Comparison of ENCODE assay signal across 2 cellular contexts in genomic region chr19:7262470-7262869, GRCh38.
TF ChIP-seq lines count a peak whose summit lies in the region.

No MANE protein-coding gene starts in this region.

TF ChIP-seq in WTC11, 78 proteins besides CTCF, POLR2A, EP300 and RAD21:
- TF ChIP-seq ATF2 (CRISPR knock-in tag; IDR thresholded peaks at IDR 0.05; ENCODE audit: borderline replicate concordance, low read depth) (no peak), FOXP1 (CRISPR knock-in tag; IDR thresholded peaks at IDR 0.05; ENCODE audit: borderline replicate concordance) (no peak), PREB (CRISPR knock-in tag; IDR thresholded peaks at IDR 0.05; ENCODE audit: borderline replicate concordance) (no peak), ATF1 (CRISPR knock-in tag; IDR thresholded peaks at IDR 0.05) (no peak), FOXP4 (CRISPR knock-in tag; IDR thresholded peaks at IDR 0.05) (no peak), ZNF317 (CRISPR knock-in tag; IDR thresholded peaks at IDR 0.05; ENCODE audit: borderline replicate concordance, low read depth) (no peak), ZNF512 (CRISPR knock-in tag; IDR thresholded peaks at IDR 0.05; ENCODE audit: borderline replicate concordance) (no peak), ZNF423 (CRISPR knock-in tag; IDR thresholded peaks at IDR 0.05) (no peak), HMGXB4 (CRISPR knock-in tag; IDR thresholded peaks at IDR 0.05) (no peak), FOXJ3 (CRISPR knock-in tag; IDR thresholded peaks at IDR 0.05; ENCODE audit: borderline replicate concordance) (no peak), ZNF121 (CRISPR knock-in tag; IDR thresholded peaks at IDR 0.05) (no peak), MXD4 (CRISPR knock-in tag; IDR thresholded peaks at IDR 0.05; ENCODE audit: borderline replicate concordance) (no peak), SMAD3 (CRISPR knock-in tag; IDR thresholded peaks at IDR 0.05; ENCODE audit: borderline replicate concordance) (no peak), JUN (CRISPR knock-in tag; IDR thresholded peaks at IDR 0.05) (no peak), TP53 (CRISPR knock-in tag; IDR thresholded peaks at IDR 0.05) (no peak), ESRRA (CRISPR knock-in tag; IDR thresholded peaks at IDR 0.05; ENCODE audit: borderline replicate concordance) (no peak)

TF ChIP-seq in H1, 55 proteins besides CTCF, POLR2A, EP300 and RAD21 (continued from another document):
- TF ChIP-seq CHD7 (IDR thresholded peaks at IDR 0.05; ENCODE audit: insufficient replicate concordance, low read length) (no peak), CHD2 (IDR thresholded peaks at IDR 0.05; ENCODE audit: low read length) (no peak), CBX8 (IDR thresholded peaks at IDR 0.05; ENCODE audit: borderline replicate concordance, low read depth, low read length) (no peak), RXRA (IDR thresholded peaks at IDR 0.05; ENCODE audit: insufficient read depth, low read depth, low read length) (no peak), EZH2 (IDR thresholded peaks at IDR 0.05; ENCODE audit: low read depth, low read length, severe bottlenecking) (no peak), SP2 (IDR thresholded peaks at IDR 0.05; ENCODE audit: low read length) (no peak), RNF2 (IDR thresholded peaks at IDR 0.05; ENCODE audit: borderline replicate concordance, low read depth, low read length, missing control alignments, poor library complexity, severe bottlenecking) (no peak), ASH2L (IDR thresholded peaks at IDR 0.05; ENCODE audit: low read length) (no peak), SUZ12 (IDR thresholded peaks at IDR 0.05; ENCODE audit: low read length) (no peak), SIRT6 (IDR thresholded peaks at IDR 0.05; ENCODE audit: low read length) (no peak), BACH1 (IDR thresholded peaks at IDR 0.05; ENCODE audit: low read length) (no peak), BCL11A (IDR thresholded peaks at IDR 0.05; ENCODE audit: low read depth in 2 of 2, low read length in 2 of 2) (no peak)
